1 cellular context compared by ENCODE assay signal in the genomic region with DNA sequence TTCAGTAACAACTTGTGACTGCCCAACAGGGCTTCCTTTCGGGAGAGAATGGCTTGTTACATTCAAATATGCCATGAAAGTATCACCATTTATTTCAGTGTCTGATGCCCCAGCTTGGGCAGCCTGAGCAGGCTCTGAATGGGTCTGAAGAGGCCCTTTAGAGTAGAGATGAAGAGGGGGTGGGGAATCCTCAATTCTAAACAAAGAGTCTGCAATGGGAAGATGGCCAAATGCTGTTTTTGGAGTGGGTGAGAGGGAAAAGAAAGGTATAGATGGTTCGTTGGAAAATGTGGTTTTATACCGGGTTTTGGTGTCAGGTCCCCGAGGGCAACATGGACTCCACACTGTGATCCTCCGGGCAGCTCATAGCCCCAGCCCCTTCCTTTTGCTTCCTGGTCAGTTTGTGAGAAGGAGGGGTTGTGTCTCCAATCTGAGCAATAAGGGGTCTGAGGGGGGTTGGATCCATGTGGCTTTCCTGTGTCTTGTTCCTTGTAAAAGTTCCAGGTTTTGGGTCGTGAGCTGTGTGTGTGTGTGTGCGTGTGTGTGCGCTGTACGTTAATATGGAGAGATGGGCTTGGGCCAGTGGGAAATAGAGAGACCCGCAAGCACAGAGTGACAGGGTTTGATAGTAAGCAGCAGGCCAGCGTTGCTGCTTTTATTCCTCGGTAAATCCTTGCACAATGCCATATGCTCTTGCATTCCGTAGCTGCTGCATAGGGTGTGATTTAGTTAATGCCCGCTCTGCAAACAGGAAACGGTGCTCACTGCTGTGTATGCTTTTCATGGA.
TF ChIP-seq lines count a peak whose summit lies in the region.

No MANE protein-coding gene starts in this region.

TF ChIP-seq in HepG2, 621 proteins besides CTCF, POLR2A, EP300 and RAD21 (continued from another document):
- TF ChIP-seq, protein P1, sequence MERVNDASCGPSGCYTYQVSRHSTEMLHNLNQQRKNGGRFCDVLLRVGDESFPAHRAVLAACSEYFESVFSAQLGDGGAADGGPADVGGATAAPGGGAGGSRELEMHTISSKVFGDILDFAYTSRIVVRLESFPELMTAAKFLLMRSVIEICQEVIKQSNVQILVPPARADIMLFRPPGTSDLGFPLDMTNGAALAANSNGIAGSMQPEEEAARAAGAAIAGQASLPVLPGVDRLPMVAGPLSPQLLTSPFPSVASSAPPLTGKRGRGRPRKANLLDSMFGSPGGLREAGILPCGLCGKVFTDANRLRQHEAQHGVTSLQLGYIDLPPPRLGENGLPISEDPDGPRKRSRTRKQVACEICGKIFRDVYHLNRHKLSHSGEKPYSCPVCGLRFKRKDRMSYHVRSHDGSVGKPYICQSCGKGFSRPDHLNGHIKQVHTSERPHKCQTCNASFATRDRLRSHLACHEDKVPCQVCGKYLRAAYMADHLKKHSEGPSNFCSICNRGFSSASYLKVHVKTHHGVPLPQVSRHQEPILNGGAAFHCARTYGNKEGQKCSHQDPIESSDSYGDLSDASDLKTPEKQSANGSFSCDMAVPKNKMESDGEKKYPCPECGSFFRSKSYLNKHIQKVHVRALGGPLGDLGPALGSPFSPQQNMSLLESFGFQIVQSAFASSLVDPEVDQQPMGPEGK (CRISPR knock-in tag; IDR thresholded peaks at IDR 0.05), result 0 out of 2 replicates have a peak, but pooled peaks have one; percentile 10
- TF ChIP-seq TCF7 (IDR thresholded peaks at IDR 0.05; ENCODE audit: low read depth), result no peak
- no peak for TF ChIP-seq ZSCAN9 (CRISPR knock-in tag; IDR thresholded peaks at IDR 0.05; ENCODE audit: borderline replicate concordance)
- TF ChIP-seq, protein P2, sequence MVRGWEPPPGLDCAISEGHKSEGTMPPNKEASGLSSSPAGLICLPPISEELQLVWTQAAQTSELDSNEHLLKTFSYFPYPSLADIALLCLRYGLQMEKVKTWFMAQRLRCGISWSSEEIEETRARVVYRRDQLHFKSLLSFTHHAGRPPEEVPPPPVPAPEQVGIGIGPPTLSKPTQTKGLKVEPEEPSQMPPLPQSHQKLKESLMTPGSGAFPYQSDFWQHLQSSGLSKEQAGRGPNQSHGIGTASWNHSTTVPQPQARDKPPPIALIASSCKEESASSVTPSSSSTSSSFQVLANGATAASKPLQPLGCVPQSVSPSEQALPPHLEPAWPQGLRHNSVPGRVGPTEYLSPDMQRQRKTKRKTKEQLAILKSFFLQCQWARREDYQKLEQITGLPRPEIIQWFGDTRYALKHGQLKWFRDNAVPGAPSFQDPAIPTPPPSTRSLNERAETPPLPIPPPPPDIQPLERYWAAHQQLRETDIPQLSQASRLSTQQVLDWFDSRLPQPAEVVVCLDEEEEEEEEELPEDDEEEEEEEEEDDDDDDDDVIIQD (CRISPR knock-in tag; IDR thresholded peaks at IDR 0.05; ENCODE audit: low read depth), result no peak
- no peak for TF ChIP-seq ZNF709 (CRISPR knock-in tag; IDR thresholded peaks at IDR 0.05)
- TF ChIP-seq, protein P3, sequence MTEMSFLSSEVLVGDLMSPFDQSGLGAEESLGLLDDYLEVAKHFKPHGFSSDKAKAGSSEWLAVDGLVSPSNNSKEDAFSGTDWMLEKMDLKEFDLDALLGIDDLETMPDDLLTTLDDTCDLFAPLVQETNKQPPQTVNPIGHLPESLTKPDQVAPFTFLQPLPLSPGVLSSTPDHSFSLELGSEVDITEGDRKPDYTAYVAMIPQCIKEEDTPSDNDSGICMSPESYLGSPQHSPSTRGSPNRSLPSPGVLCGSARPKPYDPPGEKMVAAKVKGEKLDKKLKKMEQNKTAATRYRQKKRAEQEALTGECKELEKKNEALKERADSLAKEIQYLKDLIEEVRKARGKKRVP (CRISPR knock-in tag; IDR thresholded peaks at IDR 0.05), result peak in 1 of 2 experiments; percentile 41; a peak in 1 of 4 replicates
- no peak for TF ChIP-seq ZNF761 (CRISPR knock-in tag; conservative IDR thresholded peaks at IDR 0.05)
- no peak for TF ChIP-seq CCAR2 (optimal IDR thresholded peaks at IDR 0.05; ENCODE audit: low read depth, low read length)
- TF ChIP-seq MEF2D (CRISPR knock-in tag; IDR thresholded peaks at IDR 0.05), result no peak
- no peak for TF ChIP-seq ZNF121 (CRISPR knock-in tag; IDR thresholded peaks at IDR 0.05)
- TF ChIP-seq, protein P4, sequence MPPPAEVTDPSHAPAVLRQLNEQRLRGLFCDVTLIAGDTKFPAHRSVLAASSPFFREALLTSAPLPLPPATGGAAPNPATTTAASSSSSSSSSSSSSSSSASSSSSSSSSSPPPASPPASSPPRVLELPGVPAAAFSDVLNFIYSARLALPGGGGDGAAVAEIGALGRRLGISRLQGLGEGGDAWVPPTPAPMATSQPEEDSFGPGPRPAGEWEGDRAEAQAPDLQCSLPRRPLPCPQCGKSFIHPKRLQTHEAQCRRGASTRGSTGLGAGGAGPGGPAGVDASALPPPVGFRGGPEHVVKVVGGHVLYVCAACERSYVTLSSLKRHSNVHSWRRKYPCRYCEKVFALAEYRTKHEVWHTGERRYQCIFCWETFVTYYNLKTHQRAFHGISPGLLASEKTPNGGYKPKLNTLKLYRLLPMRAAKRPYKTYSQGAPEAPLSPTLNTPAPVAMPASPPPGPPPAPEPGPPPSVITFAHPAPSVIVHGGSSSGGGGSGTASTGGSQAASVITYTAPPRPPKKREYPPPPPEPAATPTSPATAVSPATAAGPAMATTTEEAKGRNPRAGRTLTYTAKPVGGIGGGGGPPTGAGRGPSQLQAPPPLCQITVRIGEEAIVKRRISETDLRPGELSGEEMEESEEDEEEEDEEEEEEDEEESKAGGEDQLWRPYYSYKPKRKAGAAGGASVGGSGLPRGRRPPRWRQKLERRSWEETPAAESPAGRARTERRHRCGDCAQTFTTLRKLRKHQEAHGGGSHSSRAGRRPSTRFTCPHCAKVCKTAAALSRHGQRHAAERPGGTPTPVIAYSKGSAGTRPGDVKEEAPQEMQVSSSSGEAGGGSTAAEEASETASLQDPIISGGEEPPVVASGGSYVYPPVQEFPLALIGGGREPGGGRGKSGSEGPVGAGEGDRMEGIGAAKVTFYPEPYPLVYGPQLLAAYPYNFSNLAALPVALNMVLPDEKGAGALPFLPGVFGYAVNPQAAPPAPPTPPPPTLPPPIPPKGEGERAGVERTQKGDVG (CRISPR knock-in tag; IDR thresholded peaks at IDR 0.05; ENCODE audit: borderline replicate concordance), result no peak
- no peak for TF ChIP-seq BORCS8-MEF2B (CRISPR knock-in tag; IDR thresholded peaks at IDR 0.05)
- no peak for TF ChIP-seq SNAI1 (CRISPR knock-in tag; IDR thresholded peaks at IDR 0.05; ENCODE audit: borderline replicate concordance)
- no peak for TF ChIP-seq SETDB1 (CRISPR knock-in tag; IDR thresholded peaks at IDR 0.05; ENCODE audit: borderline replicate concordance)
